In genomic region chr13:77828815-77829214, GRCh38 we compare ENCODE assay signal across 22 cellular contexts.
"Had no signal": no experiment of that assay in that cellular context is flagged by ENCODE, and none has a peak within 500 bp of the region (broad histone marks: within the 10 kb centered on the region; RNA-seq: fewer than 3 reads in every experiment).

No MANE protein-coding gene starts in this region.

- H3K36me3 ChIP-seq: adrenal gland had no signal

- H3K27me3 Mint-ChIP-seq: T-helper 17 cell had no signal

- H3K9me3 Mint-ChIP-seq: activated naive CD8-positive, alpha-beta T cell treated with anti-CD3 and anti-CD28 coated beads, Interleukin-2, amount 10 ng/mL, durations not matched to agents 7 days and 5 days had no signal

- H3K27me3 ChIP-seq: adrenal gland had no signal

- H3K4me2 ChIP-seq: KMS-11 had no signal

- ATAC-seq: activated CD8-positive, alpha-beta T cell treated with anti-CD3 and anti-CD28 coated beads, Interleukin-2, amount 10 ng/mL, durations not matched to agents 7 days and 5 days; PC-3; T-helper 17 cell; WTC11 had no signal

- DNase-seq: activated CD4-positive, alpha-beta T cell treated with anti-CD3 and anti-CD28 coated beads for 48 hours; activated CD4-positive, alpha-beta T cell treated with anti-CD3 and anti-CD28 coated beads, Interleukin-2, amount 50 U/mL, for 4 hours; activated CD4-positive, CD25-positive, alpha-beta regulatory T cell treated with anti-CD3 and anti-CD28 coated beads, Interleukin-2, amount 50 U/mL, for 72 hours; activated CD8-positive, alpha-beta memory T cell treated with anti-CD3 and anti-CD28 coated beads, Interleukin-2, amount 50 U/mL, for 48 hours; activated CD8-positive, alpha-beta T cell treated with anti-CD3 and anti-CD28 coated beads, Interleukin-2, amount 10 ng/mL, durations not matched to agents 7 days and 5 days; activated naive CD4-positive, alpha-beta T cell treated with anti-CD3 and anti-CD28 coated beads, Interleukin-2, amount 50 U/mL, for 16 hours; activated naive CD8-positive, alpha-beta T cell treated with anti-CD3 and anti-CD28 coated beads, Interleukin-2, amount 10 ng/mL, durations not matched to agents 7 days and 5 days; activated T-cell treated with anti-CD3 and anti-CD28 coated beads, Interleukin-2, amount 50 U/mL, for 1 hour; adrenal gland; anterior cingulate cortex; central memory CD4-positive, alpha-beta T cell; NCI-H1694; NCI-H2029; NCI-H2107; NCI-H510A treated with DMSO at 0.1 percent for 48 hours; NCI-H69; PC-3; SHP77 treated with DMSO at 0.1 percent for 48 hours; T-helper 17 cell; T-helper 9 cell had no signal

- H3K27ac Mint-ChIP-seq: activated CD8-positive, alpha-beta T cell treated with anti-CD3 and anti-CD28 coated beads, Interleukin-2, amount 10 ng/mL, durations not matched to agents 7 days and 5 days; activated naive CD8-positive, alpha-beta T cell treated with anti-CD3 and anti-CD28 coated beads, Interleukin-2, amount 10 ng/mL, durations not matched to agents 7 days and 5 days; T-helper 17 cell had no signal

- H3K4me3 Mint-ChIP-seq: activated CD8-positive, alpha-beta T cell treated with anti-CD3 and anti-CD28 coated beads, Interleukin-2, amount 10 ng/mL, durations not matched to agents 7 days and 5 days; activated naive CD8-positive, alpha-beta T cell treated with anti-CD3 and anti-CD28 coated beads, Interleukin-2, amount 10 ng/mL, durations not matched to agents 7 days and 5 days; T-helper 17 cell; WTC11 had no signal

- H3K4me3 ChIP-seq: adrenal gland had no signal

- H3K9me3 ChIP-seq: adrenal gland had no signal

- H3K36me3 Mint-ChIP-seq: activated naive CD8-positive, alpha-beta T cell treated with anti-CD3 and anti-CD28 coated beads, Interleukin-2, amount 10 ng/mL, durations not matched to agents 7 days and 5 days; WTC11 had no signal

- H3K27ac ChIP-seq: adrenal gland, KMS-11 had no signal

- H3K9ac ChIP-seq: KMS-11 had no signal

- H3K4me1 Mint-ChIP-seq: activated naive CD8-positive, alpha-beta T cell treated with anti-CD3 and anti-CD28 coated beads, Interleukin-2, amount 10 ng/mL, durations not matched to agents 7 days and 5 days; T-helper 17 cell had no signal
